9 cellular contexts compared by ENCODE assay signal in the genomic region with DNA sequence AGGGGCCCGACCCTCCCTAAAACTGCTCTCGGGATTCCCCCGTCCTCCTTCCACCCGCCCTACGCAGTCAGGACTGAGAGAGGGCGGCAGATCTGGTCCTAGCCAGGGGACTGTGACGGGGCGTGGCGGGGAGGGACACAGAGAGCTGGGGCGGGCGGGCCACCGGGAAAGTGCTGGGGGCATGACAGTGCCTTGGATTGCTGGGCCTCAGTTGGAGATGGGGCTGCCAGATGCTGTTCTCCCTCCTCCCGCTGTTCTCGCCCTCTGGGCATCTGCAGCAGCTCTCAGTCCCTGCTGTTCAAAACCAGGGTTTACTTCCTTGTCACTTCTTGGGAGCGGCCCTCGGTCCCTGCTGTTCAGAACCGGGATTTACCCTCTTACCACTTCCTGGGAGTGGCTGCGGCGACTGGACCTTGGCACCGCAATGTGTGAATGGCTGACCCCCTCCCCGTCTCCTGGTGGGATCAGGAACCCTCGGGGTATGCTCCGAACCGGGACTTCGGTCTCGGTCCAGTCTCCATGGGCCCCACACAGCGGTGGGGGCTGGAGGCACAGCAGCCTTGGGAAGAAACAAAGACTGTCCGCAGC.
A peak's percentile ranks its signal among the peaks of the same experiment; 100 is the strongest.
DNase-seq lines count a peak whose midpoint lies in the region; ATAC-seq and FAIRE-seq lines count a peak whose summit lies in the region.
"Had no signal": no experiment of that assay in that cellular context is flagged by ENCODE, and none has a peak within 500 bp of the region (broad histone marks: within the 10 kb centered on the region; RNA-seq: fewer than 3 reads in every experiment).

No MANE protein-coding gene starts in this region.

- no peaks in the 10 kb centered on the region for H3K9me3 ChIP-seq in muscle layer of colon (ENCODE audit: low read length)

- no peak for FAIRE-seq in urothelium cell line (lab: Jason Lieb, UNC)
- FAIRE-seq: K562 had no signal

- H3K27me3 ChIP-seq in muscle layer of colon (ENCODE audit: control insufficient read depth in 1 of 2, insufficient read depth in 2 of 2, low read length in 2 of 2), result peaks cover 29 to 55% of the 10 kb centered on the region in 2 donors

- H3K36me3 ChIP-seq in muscle layer of colon (ENCODE audit: insufficient read depth, low read length), result no peaks in the 10 kb centered on the region

- no peak overlapping the region for H3K9ac ChIP-seq in muscle layer of colon (ENCODE audit: low read length)

- in situ Hi-C loops in KBM-7 (cut with MboI; ENCODE audit: low pct_unique_long_range_greater_than_20kb, low sequenced_read_pairs), result loop anchor here (25.0 kb wide), 1 partner anchor 321 kb away; no protein-coding TSS in a partner anchor

- no peak for ATAC-seq in GM21528 (IDR thresholded peaks at IDR 0.05; ENCODE audit: low FRiP score, unreplicated experiment)
- ATAC-seq: K562 had no signal

- no peak overlapping the region for H3K27ac ChIP-seq in muscle layer of colon (ENCODE audit: low read depth, low read length)

- peak overlapping the region; percentile 17 to 38 for H3K4me3 ChIP-seq in muscle layer of colon (ENCODE audit: low read depth in 1 of 2, low read length in 2 of 2)
- H3K4me3 ChIP-seq: K562 had no signal

- H3K4me1 ChIP-seq in muscle layer of colon (ENCODE audit: insufficient read depth, low read length), result peaks cover 21% of the 10 kb centered on the region

- peak; percentile 29 for DNase-seq in DMS 273 treated with DMSO at 0.1 percent for 48 hours (lab: John Stamatoyannopoulos, UW)
- DNase-seq in NCI-H2081 (lab: John Stamatoyannopoulos, UW), result peak; percentile 82 to 83
- DNase-seq in epidermal melanocyte (ENCODE audit: insufficient read length, low spot score), result peak; percentile 76
- DNase-seq in KBM-7, result no peak
- DNase-seq in urothelium cell line (ENCODE audit: low spot score), result no peak
- no peak for DNase-seq in medulla oblongata (ENCODE audit: extremely low spot score)

Comparison
In these comparisons a context has a peak if more than half of its experiments do, and no peak if none do; other contexts are left out.
1. DNase-seq: peak in DMS 273 treated with DMSO at 0.1 percent for 48 hours (single experiment), NCI-H2081 (2 of 2) and epidermal melanocyte (single experiment); none in KBM-7 (single experiment), urothelium cell line (single experiment) and medulla oblongata (single experiment).